In genomic region chr1:43864111-43865045, GRCh38 we compare ENCODE assay signal across 22 cellular contexts.
DNase-seq lines count a peak whose midpoint lies in the region; ATAC-seq and TF ChIP-seq lines count a peak whose summit lies in the region.
"Had no signal": no experiment of that assay in that cellular context is flagged by ENCODE, and none has a peak within 500 bp of the region (broad histone marks: within the 10 kb centered on the region; RNA-seq: fewer than 3 reads in every experiment).

No MANE protein-coding gene starts in this region.

- H3K4me3 ChIP-seq in MM.1S (ENCODE audit: low read length) (no peak overlapping the region), psoas muscle (no peak overlapping the region)
- H3K4me3 ChIP-seq: HAP-1 had no signal

- H3K27ac ChIP-seq in MM.1S (ENCODE audit: low read length): peak overlapping the region; percentile 35; the same call in 1 of the 2 replicates
- peak overlapping the region; percentile 76 for H3K27ac ChIP-seq in psoas muscle
- H3K27ac ChIP-seq: 22Rv1 had no signal

- H3K9me3 Mint-ChIP-seq in T-helper 2 cell treated with Interferon-gamma antibody and Interleukin-4, amounts not matched to agents 5 μg/mL and 100 μg/mL, for 36 hours: no peaks in the 10 kb centered on the region
- H3K9me3 Mint-ChIP-seq in activated naive CD8-positive, alpha-beta T cell treated with anti-CD3 and anti-CD28 coated beads, Interleukin-2, amount 50 U/mL, for 24 hours: no peaks in the 10 kb centered on the region
- H3K9me3 Mint-ChIP-seq: activated naive CD4-positive, alpha-beta T cell treated with anti-CD3 and anti-CD28 coated beads, Interleukin-2, amount 50 U/mL, for 24 hours; brain; neural crest cell had no signal

- no peak overlapping the region for H3K27ac Mint-ChIP-seq in T-helper 2 cell treated with Interferon-gamma antibody and Interleukin-4, amounts not matched to agents 5 μg/mL and 100 μg/mL, for 36 hours
- H3K27ac Mint-ChIP-seq in activated naive CD8-positive, alpha-beta T cell treated with anti-CD3 and anti-CD28 coated beads, Interleukin-2, amount 50 U/mL, for 24 hours: peak overlapping the region; percentile 67
- H3K27ac Mint-ChIP-seq: activated naive CD4-positive, alpha-beta T cell treated with anti-CD3 and anti-CD28 coated beads, Interleukin-2, amount 50 U/mL, for 24 hours; progenitor cell of endocrine pancreas had no signal

- WGBS in psoas muscle, 3 donors: 51 to 68% (median 53%) methylated on average over 7 of the region's 7 CpGs

- TF ChIP-seq CTCF in MM.1S (IDR thresholded peaks at IDR 0.05; ENCODE audit: low read length) (no peak), psoas muscle (IDR thresholded peaks at IDR 0.05) (no peak)

- no peaks in the 10 kb centered on the region for H4K20me1 ChIP-seq in MM.1S (ENCODE audit: insufficient read depth, low read length)

- peaks cover 9% of the 10 kb centered on the region for H3F3A ChIP-seq in MM.1S (ENCODE audit: insufficient read depth, low read length)

- peaks cover 18% of the 10 kb centered on the region for H3K4me1 ChIP-seq in MM.1S (ENCODE audit: low read length)
- H3K4me1 ChIP-seq in psoas muscle: peaks cover 76% of the 10 kb centered on the region
- H3K4me1 ChIP-seq: Caco-2 had no signal

- no peak overlapping the region for H3K9ac ChIP-seq in MM.1S (ENCODE audit: low read length)

- ATAC-seq in activated naive CD8-positive, alpha-beta T cell treated with anti-CD3 and anti-CD28 coated beads, Interleukin-2, amount 50 U/mL, for 24 hours: peak; percentile 70
- peak; percentile 58 to 82 (median 74) for ATAC-seq in psoas muscle
- ATAC-seq in GM21381 (IDR thresholded peaks at IDR 0.05; ENCODE audit: unreplicated experiment): no peak
- ATAC-seq in HG03196 (IDR thresholded peaks at IDR 0.05; ENCODE audit: unreplicated experiment): no peak
- no peak for ATAC-seq in HG02840 (IDR thresholded peaks at IDR 0.05; ENCODE audit: low FRiP score, unreplicated experiment)
- ATAC-seq: HepG2, SK-N-SH treated with all-trans-retinoic acid at 6 μM for 48 hours had no signal

- no peak overlapping the region for H3K4me3 Mint-ChIP-seq in T-helper 2 cell treated with Interferon-gamma antibody and Interleukin-4, amounts not matched to agents 5 μg/mL and 100 μg/mL, for 36 hours
- H3K4me3 Mint-ChIP-seq in activated naive CD8-positive, alpha-beta T cell treated with anti-CD3 and anti-CD28 coated beads, Interleukin-2, amount 50 U/mL, for 24 hours: no peak overlapping the region
- H3K4me3 Mint-ChIP-seq: activated naive CD4-positive, alpha-beta T cell treated with anti-CD3 and anti-CD28 coated beads, Interleukin-2, amount 50 U/mL, for 24 hours; brain; neural crest cell had no signal

- intact Hi-C loops in psoas muscle (cut with DNase I): loop anchor here in 1 of 2 donors (10.0 kb wide), 1 partner anchor 100 kb away; no protein-coding TSS in a partner anchor

- H3K79me2 ChIP-seq in MM.1S (ENCODE audit: low read length): no peaks in the 10 kb centered on the region

- H3K9me2 ChIP-seq in MM.1S (replicated peaks; ENCODE audit: insufficient read depth, low read length): no peaks in the 10 kb centered on the region

- H3K4me1 Mint-ChIP-seq in T-helper 2 cell treated with Interferon-gamma antibody and Interleukin-4, amounts not matched to agents 5 μg/mL and 100 μg/mL, for 36 hours (ENCODE audit: low read depth): peaks cover 11% of the 10 kb centered on the region
- peaks cover 31% of the 10 kb centered on the region for H3K4me1 Mint-ChIP-seq in activated naive CD8-positive, alpha-beta T cell treated with anti-CD3 and anti-CD28 coated beads, Interleukin-2, amount 50 U/mL, for 24 hours
- H3K4me1 Mint-ChIP-seq: activated naive CD4-positive, alpha-beta T cell treated with anti-CD3 and anti-CD28 coated beads, Interleukin-2, amount 50 U/mL, for 24 hours had no signal

- H3K27me3 ChIP-seq in MM.1S (replicated peaks; ENCODE audit: insufficient read depth, low read length) (no peaks in the 10 kb centered on the region), psoas muscle (ENCODE audit: insufficient read depth in 3 of 3, low read length in 2 of 3) (no peaks in the 10 kb centered on the region)

- DNase-seq in T-helper 2 cell treated with Interferon-gamma antibody and Interleukin-4, amounts not matched to agents 5 μg/mL and 100 μg/mL, for 36 hours (ENCODE audit: low spot score): peak; percentile 11
- DNase-seq in T-helper 2 cell: no peak
- DNase-seq in MM.1S: no peak
- DNase-seq in activated naive CD8-positive, alpha-beta T cell treated with anti-CD3 and anti-CD28 coated beads, Interleukin-2, amount 50 U/mL, for 24 hours: no peak
- no peak for DNase-seq in psoas muscle
- DNase-seq: AML-193, Caco-2, DND-41, NCI-H1417 treated with DMSO at 0.1 percent for 48 hours, NCI-H526, RPMI8226 had no signal

- H3K36me3 ChIP-seq in MM.1S (replicated peaks; ENCODE audit: insufficient read depth, low read length): no peaks in the 10 kb centered on the region
- no peaks in the 10 kb centered on the region for H3K36me3 ChIP-seq in psoas muscle (ENCODE audit: insufficient read depth in 1 of 2, low read depth in 1 of 2)
- H3K36me3 ChIP-seq: HAP-1 had no signal

- no peak overlapping the region for H2AFZ ChIP-seq in MM.1S (ENCODE audit: low read length)

- H3K4me2 ChIP-seq in MM.1S (ENCODE audit: low read depth, low read length): no peak overlapping the region

- H3K36me3 Mint-ChIP-seq in T-helper 2 cell treated with Interferon-gamma antibody and Interleukin-4, amounts not matched to agents 5 μg/mL and 100 μg/mL, for 36 hours (ENCODE audit: low read depth): peaks cover 2% of the 10 kb centered on the region
- no peaks in the 10 kb centered on the region for H3K36me3 Mint-ChIP-seq in activated naive CD8-positive, alpha-beta T cell treated with anti-CD3 and anti-CD28 coated beads, Interleukin-2, amount 50 U/mL, for 24 hours (ENCODE audit: low read depth)

- no peaks in the 10 kb centered on the region for H3K27me3 Mint-ChIP-seq in T-helper 2 cell treated with Interferon-gamma antibody and Interleukin-4, amounts not matched to agents 5 μg/mL and 100 μg/mL, for 36 hours (ENCODE audit: low read depth)
- H3K27me3 Mint-ChIP-seq in activated naive CD8-positive, alpha-beta T cell treated with anti-CD3 and anti-CD28 coated beads, Interleukin-2, amount 50 U/mL, for 24 hours: no peaks in the 10 kb centered on the region
- H3K27me3 Mint-ChIP-seq: activated naive CD4-positive, alpha-beta T cell treated with anti-CD3 and anti-CD28 coated beads, Interleukin-2, amount 50 U/mL, for 24 hours had no signal

- H3K9me3 ChIP-seq in MM.1S (replicated peaks; ENCODE audit: insufficient read depth, low read length) (no peaks in the 10 kb centered on the region), psoas muscle (no peaks in the 10 kb centered on the region)
- H3K9me3 ChIP-seq: Caco-2, HAP-1 had no signal

Comparison
In these comparisons a context has a peak if more than half of its experiments do, and no peak if none do; other contexts are left out.
1. ATAC-seq: peak in activated naive CD8-positive, alpha-beta T cell treated with anti-CD3 and anti-CD28 coated beads, Interleukin-2, amount 50 U/mL, for 24 hours (single experiment) and psoas muscle (4 of 4); none in GM21381 (single experiment), HG03196 (single experiment) and HG02840 (single experiment).